Comparison of ENCODE assay signal across 8 cellular contexts in genomic region chr19:46717034-46717715, GRCh38. TPM values are rescaled to one million over a fixed set of nuclear protein-coding genes. Genes with fewer than 3 reads are reported as not detected.
A peak's percentile ranks its signal among the peaks of the same experiment; 100 is the strongest.
DNase-seq lines count a peak whose midpoint lies in the region; ATAC-seq and TF ChIP-seq lines count a peak whose summit lies in the region.

Gene PRKD2 (minus strand): TSS chr19:46717114. CDS start chr19:46716370, 744 bp downstream.

- H3K4me3 ChIP-seq in RWPE2 (ENCODE audit: severe bottlenecking) (peak within 1 kb of the TSS; percentile 52), fibroblast of mammary gland (ENCODE audit: control insufficient read depth, low read depth, low read length) (peak within 1 kb of the TSS; percentile 80)

- no peak for TF ChIP-seq CTCF in RWPE2 (IDR thresholded peaks at IDR 0.05; ENCODE audit: poor library complexity, severe bottlenecking)
- TF ChIP-seq CTCF in fibroblast of mammary gland (conservative IDR thresholded peaks at IDR 0.05; ENCODE audit: control insufficient read depth, insufficient read depth, low read depth, low read length) = no peak
- TF ChIP-seq CTCF in natural killer cell (IDR thresholded peaks at IDR 0.05) = no peak

- DNase-seq in ACHN = peak; percentile 70
- DNase-seq in HuH-7 (ENCODE audit: low spot score) = peak; percentile 98
- peak; percentile 90 for DNase-seq in RWPE2 (ENCODE audit: low spot score)
- peak; percentile 84 for DNase-seq in activated T-helper 2 cell treated with anti-CD3 and anti-CD28 coated beads, Interferon-gamma antibody, Interleukin-2, Interleukin-4, amounts not matched to agents 10 μg/mL and 5 μg/mL and 100 μg/mL, durations not matched to agents 14 hours and 24 hours and 36 hours (ENCODE audit: low spot score)
- peak; percentile 66 for DNase-seq in fibroblast of mammary gland (ENCODE audit: low read depth)
- peak; percentile 93 for DNase-seq in natural killer cell
- peak; percentile 86 for DNase-seq in stimulated activated naive B cell treated with anti-CD40 and anti-IgM and Interleukin-4, amounts not matched to agents 10 μg/mL and 1 μg/mL and 100 μg/mL, for 72 hours

- H3K4me1 Mint-ChIP-seq in activated T-helper 2 cell treated with anti-CD3 and anti-CD28 coated beads, Interferon-gamma antibody, Interleukin-2, Interleukin-4, amounts not matched to agents 10 μg/mL and 5 μg/mL and 100 μg/mL, durations not matched to agents 14 hours and 24 hours and 36 hours (ENCODE audit: low read depth) = peaks cover 39% of the 10 kb centered on the region
- H3K4me1 Mint-ChIP-seq in natural killer cell = peaks cover 49 to 81% of the 10 kb centered on the region in 2 donors
- peaks cover 46 to 82% of the 10 kb centered on the region in 2 donors for H3K4me1 Mint-ChIP-seq in stimulated activated naive B cell treated with anti-CD40 and anti-IgM and Interleukin-4, amounts not matched to agents 10 μg/mL and 1 μg/mL and 100 μg/mL, for 72 hours

- peaks cover 10% of the 10 kb centered on the region for H3K4me1 ChIP-seq in RWPE2 (ENCODE audit: insufficient read depth, poor library complexity, severe bottlenecking)

- H3K27me3 Mint-ChIP-seq in activated T-helper 2 cell treated with anti-CD3 and anti-CD28 coated beads, Interferon-gamma antibody, Interleukin-2, Interleukin-4, amounts not matched to agents 10 μg/mL and 5 μg/mL and 100 μg/mL, durations not matched to agents 14 hours and 24 hours and 36 hours (ENCODE audit: low read depth) = no peaks in the 10 kb centered on the region
- no peaks in the 10 kb centered on the region for H3K27me3 Mint-ChIP-seq in natural killer cell (ENCODE audit: low read depth in 2 of 2)
- no peaks in the 10 kb centered on the region for H3K27me3 Mint-ChIP-seq in stimulated activated naive B cell treated with anti-CD40 and anti-IgM and Interleukin-4, amounts not matched to agents 10 μg/mL and 1 μg/mL and 100 μg/mL, for 72 hours

- peaks cover 51% of the 10 kb centered on the region for H3K36me3 Mint-ChIP-seq in activated T-helper 2 cell treated with anti-CD3 and anti-CD28 coated beads, Interferon-gamma antibody, Interleukin-2, Interleukin-4, amounts not matched to agents 10 μg/mL and 5 μg/mL and 100 μg/mL, durations not matched to agents 14 hours and 24 hours and 36 hours (ENCODE audit: low read depth)
- no peaks in the 10 kb centered on the region for H3K36me3 Mint-ChIP-seq in natural killer cell
- H3K36me3 Mint-ChIP-seq in stimulated activated naive B cell treated with anti-CD40 and anti-IgM and Interleukin-4, amounts not matched to agents 10 μg/mL and 1 μg/mL and 100 μg/mL, for 72 hours = peaks cover 34 to 60% of the 10 kb centered on the region in 2 donors

- ATAC-seq in GM18907 (IDR thresholded peaks at IDR 0.05; ENCODE audit: unreplicated experiment) = peak; percentile 32
- ATAC-seq in RWPE2 (ENCODE audit: low read depth) = peak; percentile 66
- peak; percentile 65 to 84 (median 71) for ATAC-seq in natural killer cell
- ATAC-seq in stimulated activated naive B cell treated with anti-CD40 and anti-IgM and Interleukin-4, amounts not matched to agents 10 μg/mL and 1 μg/mL and 100 μg/mL, for 72 hours (replicated peaks) = peak; percentile 55 to 62

- peak within 1 kb of the TSS; percentile 72 for H3K27ac ChIP-seq in RWPE2 (ENCODE audit: poor library complexity, severe bottlenecking)

- peak within 1 kb of the TSS; percentile 92 for H3K27ac Mint-ChIP-seq in activated T-helper 2 cell treated with anti-CD3 and anti-CD28 coated beads, Interferon-gamma antibody, Interleukin-2, Interleukin-4, amounts not matched to agents 10 μg/mL and 5 μg/mL and 100 μg/mL, durations not matched to agents 14 hours and 24 hours and 36 hours
- peak within 1 kb of the TSS; percentile 95 to 99 for H3K27ac Mint-ChIP-seq in natural killer cell
- peak within 1 kb of the TSS; percentile 89 for H3K27ac Mint-ChIP-seq in stimulated activated naive B cell treated with anti-CD40 and anti-IgM and Interleukin-4, amounts not matched to agents 10 μg/mL and 1 μg/mL and 100 μg/mL, for 72 hours

- no peaks in the 10 kb centered on the region for H3K9me3 ChIP-seq in RWPE2 (ENCODE audit: severe bottlenecking)

- H3K36me3 ChIP-seq in RWPE2 (ENCODE audit: low read depth) = peaks cover 26% of the 10 kb centered on the region

- no peaks in the 10 kb centered on the region for H3K27me3 ChIP-seq in RWPE2 (ENCODE audit: insufficient read depth, poor library complexity, severe bottlenecking)

- intact Hi-C loops in activated T-helper 2 cell treated with anti-CD3 and anti-CD28 coated beads, Interferon-gamma antibody, Interleukin-2, Interleukin-4, amounts not matched to agents 10 μg/mL and 5 μg/mL and 100 μg/mL, durations not matched to agents 14 hours and 24 hours and 36 hours (cut with micrococcal nuclease) = loop anchor here (2.0 kb wide), 1 partner anchor 114 kb away; no protein-coding TSS in a partner anchor
- intact Hi-C loops in natural killer cell (cut with micrococcal nuclease) = loop anchor here (1.0 kb wide), 1 partner anchor 56 kb away; the partner anchor contains the start of gene DACT3

- H3K4me3 Mint-ChIP-seq in activated T-helper 2 cell treated with anti-CD3 and anti-CD28 coated beads, Interferon-gamma antibody, Interleukin-2, Interleukin-4, amounts not matched to agents 10 μg/mL and 5 μg/mL and 100 μg/mL, durations not matched to agents 14 hours and 24 hours and 36 hours (ENCODE audit: low read depth) = peak within 1 kb of the TSS; percentile 94
- peak within 1 kb of the TSS; percentile 98 for H3K4me3 Mint-ChIP-seq in natural killer cell
- peak within 1 kb of the TSS; percentile 91 to 95 for H3K4me3 Mint-ChIP-seq in stimulated activated naive B cell treated with anti-CD40 and anti-IgM and Interleukin-4, amounts not matched to agents 10 μg/mL and 1 μg/mL and 100 μg/mL, for 72 hours

- in situ Hi-C loops in ACHN (cut with HindIII; ENCODE audit: low pct_ligation_motif_present, low pct_unique_long_range_greater_than_20kb, low sequenced_read_pairs) = no loop called here

- H3K9me3 Mint-ChIP-seq in activated T-helper 2 cell treated with anti-CD3 and anti-CD28 coated beads, Interferon-gamma antibody, Interleukin-2, Interleukin-4, amounts not matched to agents 10 μg/mL and 5 μg/mL and 100 μg/mL, durations not matched to agents 14 hours and 24 hours and 36 hours = no peaks in the 10 kb centered on the region
- no peaks in the 10 kb centered on the region for H3K9me3 Mint-ChIP-seq in natural killer cell
- H3K9me3 Mint-ChIP-seq in stimulated activated naive B cell treated with anti-CD40 and anti-IgM and Interleukin-4, amounts not matched to agents 10 μg/mL and 1 μg/mL and 100 μg/mL, for 72 hours = no peaks in the 10 kb centered on the region

RNA-seq across cellular contexts. Expression of gene PRKD2, which starts in this region (rescaled TPM):
- total RNA-seq in activated T-helper 2 cell treated with anti-CD3 and anti-CD28 coated beads, Interferon-gamma antibody, Interleukin-2, Interleukin-4, amounts not matched to agents 10 μg/mL and 5 μg/mL and 100 μg/mL, durations not matched to agents 14 hours and 24 hours and 36 hours = 77.9 and 79.8 TPM in 2 replicates
- 100 to 1,000 TPM; 179 to 216 (median 203) TPM for total RNA-seq in natural killer cell

Comparison
In these comparisons a context has a peak if more than half of its experiments do, and no peak if none do; other contexts are left out.
1. Peak in every context shown above with its lines: DNase-seq, ATAC-seq, H3K4me3 ChIP-seq and H3K27ac ChIP-seq.